In genomic region chr5:52998552-52999313, GRCh38 we compare ENCODE assay signal across 1 cellular context.
TF ChIP-seq lines count a peak whose summit lies in the region.

No MANE protein-coding gene starts in this region.

TF ChIP-seq in HepG2, 621 proteins besides CTCF, POLR2A, EP300 and RAD21:
- TF ChIP-seq GFI1 (CRISPR knock-in tag; IDR thresholded peaks at IDR 0.05; ENCODE audit: borderline replicate concordance) (0 out of 2 replicates have a peak, but pooled peaks have one; percentile 17), FLYWCH1 (CRISPR knock-in tag; IDR thresholded peaks at IDR 0.05) (no peak), DNMT1 (CRISPR knock-in tag; IDR thresholded peaks at IDR 0.05) (no peak), ATAD3A (CRISPR knock-in tag; IDR thresholded peaks at IDR 0.05) (no peak), ZNF883 (CRISPR knock-in tag; IDR thresholded peaks at IDR 0.05; ENCODE audit: not compliant biosample characterization) (no peak)
- TF ChIP-seq, protein P1, sequence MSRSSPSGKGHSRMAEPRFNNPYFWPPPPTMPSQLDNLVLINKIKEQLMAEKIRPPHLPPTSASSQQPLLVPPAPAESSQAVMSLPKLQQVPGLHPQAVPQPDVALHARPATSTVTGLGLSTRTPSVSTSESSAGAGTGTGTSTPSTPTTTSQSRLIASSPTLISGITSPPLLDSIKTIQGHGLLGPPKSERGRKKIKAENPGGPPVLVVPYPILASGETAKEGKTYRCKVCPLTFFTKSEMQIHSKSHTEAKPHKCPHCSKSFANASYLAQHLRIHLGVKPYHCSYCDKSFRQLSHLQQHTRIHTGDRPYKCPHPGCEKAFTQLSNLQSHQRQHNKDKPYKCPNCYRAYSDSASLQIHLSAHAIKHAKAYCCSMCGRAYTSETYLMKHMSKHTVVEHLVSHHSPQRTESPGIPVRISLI (CRISPR knock-in tag; IDR thresholded peaks at IDR 0.05; ENCODE audit: borderline replicate concordance): no peak
- TF ChIP-seq, protein P2, sequence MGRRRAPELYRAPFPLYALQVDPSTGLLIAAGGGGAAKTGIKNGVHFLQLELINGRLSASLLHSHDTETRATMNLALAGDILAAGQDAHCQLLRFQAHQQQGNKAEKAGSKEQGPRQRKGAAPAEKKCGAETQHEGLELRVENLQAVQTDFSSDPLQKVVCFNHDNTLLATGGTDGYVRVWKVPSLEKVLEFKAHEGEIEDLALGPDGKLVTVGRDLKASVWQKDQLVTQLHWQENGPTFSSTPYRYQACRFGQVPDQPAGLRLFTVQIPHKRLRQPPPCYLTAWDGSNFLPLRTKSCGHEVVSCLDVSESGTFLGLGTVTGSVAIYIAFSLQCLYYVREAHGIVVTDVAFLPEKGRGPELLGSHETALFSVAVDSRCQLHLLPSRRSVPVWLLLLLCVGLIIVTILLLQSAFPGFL (CRISPR knock-in tag; IDR thresholded peaks at IDR 0.05): no peak
